Comparison of ENCODE assay signal across 8 cellular contexts in the genomic region with DNA sequence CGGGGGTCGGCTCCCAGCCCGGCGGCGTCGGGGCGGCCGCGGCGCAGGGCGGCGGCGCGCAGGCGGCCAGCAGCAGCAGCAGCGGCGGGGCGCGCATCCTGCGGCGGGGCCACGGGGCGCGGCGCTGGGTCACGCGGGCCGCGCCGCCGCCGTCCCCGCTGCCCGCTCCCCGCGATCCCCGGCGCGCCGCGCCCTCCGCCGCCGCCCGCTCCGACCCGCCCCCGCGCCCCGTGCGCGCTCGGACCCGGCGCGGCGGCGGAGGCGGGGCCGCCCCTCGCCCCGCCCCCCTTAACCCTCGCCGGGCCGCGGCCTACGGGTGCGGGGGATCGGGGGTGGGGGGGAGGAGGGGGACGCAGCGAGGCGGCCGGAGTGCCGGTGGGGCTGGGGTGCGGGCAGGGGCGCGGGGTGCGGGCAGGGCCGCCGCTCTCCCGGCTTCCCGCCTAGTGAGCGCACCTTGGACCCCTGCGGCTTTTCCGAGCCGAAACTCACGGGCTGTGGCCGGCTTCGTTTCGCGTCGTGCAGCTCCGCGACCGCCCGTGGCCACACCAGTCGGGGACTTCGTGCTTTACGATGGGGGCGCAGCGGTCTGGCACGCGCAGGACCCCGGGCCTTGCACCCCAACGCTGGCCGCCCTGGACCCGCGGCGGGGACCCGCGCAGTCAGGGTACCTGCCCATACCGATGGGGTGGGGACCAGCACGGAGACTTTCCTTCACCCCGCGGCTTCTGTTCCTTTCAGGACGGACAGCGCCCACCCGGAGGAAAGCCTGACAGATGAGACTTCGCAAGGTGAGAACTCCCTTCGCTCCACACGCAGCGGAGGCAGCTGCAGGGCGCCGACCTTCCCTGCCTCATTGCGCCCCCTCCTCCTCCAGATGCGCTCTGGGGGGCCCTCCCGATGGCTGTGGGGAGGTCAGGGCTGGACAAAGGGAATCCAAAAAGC. TPM values are rescaled to one million over a fixed set of nuclear protein-coding genes. Genes with fewer than 3 reads are reported as not detected.
DNase-seq lines count a peak whose midpoint lies in the region; ATAC-seq and TF ChIP-seq lines count a peak whose summit lies in the region.

A gene (minus strand): TSS at position 217 of the 942 bp plus-strand sequence. CDS start 120 bp downstream, at position 97.

- no peak for TF ChIP-seq CTCF in testis (IDR thresholded peaks at IDR 0.05)

- H3K27me3 ChIP-seq in testis, result no peaks in the 10 kb centered on the region

- H3K9me3 Mint-ChIP-seq in activated CD4-positive, alpha-beta T cell treated with anti-CD3 and anti-CD28 coated beads, Interleukin-2, amount 10 ng/mL, durations not matched to agents 24 days and 14 days, result no peaks in the 10 kb centered on the region
- no peaks in the 10 kb centered on the region for H3K9me3 Mint-ChIP-seq in activated naive CD4-positive, alpha-beta T cell treated with anti-CD3 and anti-CD28 coated beads, Interleukin-2, amount 50 U/mL, for 72 hours

- peak within 1 kb of the TSS; percentile 62 for H3K4me3 ChIP-seq in iPS-18c (ENCODE audit: insufficient read depth, low read depth, low read length)
- peak within 1 kb of the TSS; percentile 7 to 12 for H3K4me3 ChIP-seq in testis

- 2 to 4% methylated on average over 10 to 43 of the region's 127 CpGs for WGBS in testis, 2 donors

- peaks cover 25% of the 10 kb centered on the region for H3K4me1 ChIP-seq in testis

- peaks cover 9% of the 10 kb centered on the region for H3K27me3 Mint-ChIP-seq in activated CD4-positive, alpha-beta T cell treated with anti-CD3 and anti-CD28 coated beads, Interleukin-2, amount 10 ng/mL, durations not matched to agents 24 days and 14 days

- ATAC-seq in activated naive CD4-positive, alpha-beta T cell treated with anti-CD3 and anti-CD28 coated beads, Interleukin-2, amount 50 U/mL, for 72 hours, result peak; percentile 46 to 50
- ATAC-seq in GM21717 (IDR thresholded peaks at IDR 0.05; ENCODE audit: unreplicated experiment), result no peak
- ATAC-seq in GM21825 (IDR thresholded peaks at IDR 0.05; ENCODE audit: unreplicated experiment), result no peak

- H3K36me3 Mint-ChIP-seq in activated CD4-positive, alpha-beta T cell treated with anti-CD3 and anti-CD28 coated beads, Interleukin-2, amount 10 ng/mL, durations not matched to agents 24 days and 14 days (ENCODE audit: low read depth), result no peaks in the 10 kb centered on the region
- H3K36me3 Mint-ChIP-seq in activated naive CD4-positive, alpha-beta T cell treated with anti-CD3 and anti-CD28 coated beads, Interleukin-2, amount 50 U/mL, for 72 hours, result peaks cover 5 to 6% of the 10 kb centered on the region in 2 donors

- no peaks in the 10 kb centered on the region for H3K36me3 ChIP-seq in testis (ENCODE audit: low read depth, missing control alignments)

- no peak within 1 kb of the TSS for H3K27ac ChIP-seq in testis

- TF ChIP-seq POLR2A in testis (IDR thresholded peaks at IDR 0.05), result no peak

- H3K4me3 Mint-ChIP-seq in activated CD4-positive, alpha-beta T cell treated with anti-CD3 and anti-CD28 coated beads, Interleukin-2, amount 10 ng/mL, durations not matched to agents 24 days and 14 days, result peak within 1 kb of the TSS; percentile 85

- H3K9me3 ChIP-seq in iPS-18c (ENCODE audit: control insufficient read depth, insufficient read depth, low read length) (no peaks in the 10 kb centered on the region), testis (no peaks in the 10 kb centered on the region)

- intact Hi-C loops in activated CD4-positive, alpha-beta T cell treated with anti-CD3 and anti-CD28 coated beads, Interleukin-2, amount 10 ng/mL, durations not matched to agents 24 days and 14 days (cut with micrococcal nuclease), result no loop called here
- intact Hi-C loops in testis (cut with DNase I; ENCODE audit: low total_unique reads), result no loop called here

- peak; percentile 66 for DNase-seq in activated CD4-positive, alpha-beta T cell treated with anti-CD3 and anti-CD28 coated beads, Interleukin-2, amount 10 ng/mL, durations not matched to agents 24 days and 14 days
- no peak for DNase-seq in activated CD4-positive, alpha-beta T cell treated with anti-CD3 and anti-CD28 coated beads, Interleukin-2, amount 50 U/mL, for 48 hours
- no peak for DNase-seq in activated naive CD4-positive, alpha-beta T cell treated with anti-CD3 and anti-CD28 coated beads, Interleukin-2, amount 50 U/mL, for 72 hours (ENCODE audit: low spot score in 2 of 2)
- no peak for DNase-seq in testis
- DNase-seq in GOT3 (lab: John Stamatoyannopoulos, UW), result no peak

- H3K27ac Mint-ChIP-seq in activated CD4-positive, alpha-beta T cell treated with anti-CD3 and anti-CD28 coated beads, Interleukin-2, amount 10 ng/mL, durations not matched to agents 24 days and 14 days, result peak within 1 kb of the TSS; percentile 68
- H3K27ac Mint-ChIP-seq in activated naive CD4-positive, alpha-beta T cell treated with anti-CD3 and anti-CD28 coated beads, Interleukin-2, amount 50 U/mL, for 72 hours, result no peak within 1 kb of the TSS

- peaks cover 7% of the 10 kb centered on the region for H3K4me1 Mint-ChIP-seq in activated CD4-positive, alpha-beta T cell treated with anti-CD3 and anti-CD28 coated beads, Interleukin-2, amount 10 ng/mL, durations not matched to agents 24 days and 14 days

RNA-seq across cellular contexts. Expression of the gene that starts here (rescaled TPM):
- 14.3 and 15.9 TPM in 2 replicates for total RNA-seq in activated CD4-positive, alpha-beta T cell treated with anti-CD3 and anti-CD28 coated beads, Interleukin-2, amount 10 ng/mL, durations not matched to agents 24 days and 14 days
- total RNA-seq in activated naive CD4-positive, alpha-beta T cell treated with anti-CD3 and anti-CD28 coated beads, Interleukin-2, amount 50 U/mL, for 72 hours, result 1 to 10 TPM in 1 of 2 donors, under 1 TPM in 1; 0.18 to 2.9 TPM
- 10 to 100 TPM; 36.8 to 54.0 TPM for total RNA-seq in testis
- 15.5 TPM for polyA plus RNA-seq in testis (ENCODE audit: insufficient read depth, low read depth, low replicate concordance)

Comparison
In these comparisons a context has a peak if more than half of its experiments do, and no peak if none do; other contexts are left out.
1. ATAC-seq: peak in activated naive CD4-positive, alpha-beta T cell treated with anti-CD3 and anti-CD28 coated beads, Interleukin-2, amount 50 U/mL, for 72 hours (2 of 2); none in GM21717 (single experiment) and GM21825 (single experiment).